20 cellular contexts compared by ENCODE assay signal in the genomic region with DNA sequence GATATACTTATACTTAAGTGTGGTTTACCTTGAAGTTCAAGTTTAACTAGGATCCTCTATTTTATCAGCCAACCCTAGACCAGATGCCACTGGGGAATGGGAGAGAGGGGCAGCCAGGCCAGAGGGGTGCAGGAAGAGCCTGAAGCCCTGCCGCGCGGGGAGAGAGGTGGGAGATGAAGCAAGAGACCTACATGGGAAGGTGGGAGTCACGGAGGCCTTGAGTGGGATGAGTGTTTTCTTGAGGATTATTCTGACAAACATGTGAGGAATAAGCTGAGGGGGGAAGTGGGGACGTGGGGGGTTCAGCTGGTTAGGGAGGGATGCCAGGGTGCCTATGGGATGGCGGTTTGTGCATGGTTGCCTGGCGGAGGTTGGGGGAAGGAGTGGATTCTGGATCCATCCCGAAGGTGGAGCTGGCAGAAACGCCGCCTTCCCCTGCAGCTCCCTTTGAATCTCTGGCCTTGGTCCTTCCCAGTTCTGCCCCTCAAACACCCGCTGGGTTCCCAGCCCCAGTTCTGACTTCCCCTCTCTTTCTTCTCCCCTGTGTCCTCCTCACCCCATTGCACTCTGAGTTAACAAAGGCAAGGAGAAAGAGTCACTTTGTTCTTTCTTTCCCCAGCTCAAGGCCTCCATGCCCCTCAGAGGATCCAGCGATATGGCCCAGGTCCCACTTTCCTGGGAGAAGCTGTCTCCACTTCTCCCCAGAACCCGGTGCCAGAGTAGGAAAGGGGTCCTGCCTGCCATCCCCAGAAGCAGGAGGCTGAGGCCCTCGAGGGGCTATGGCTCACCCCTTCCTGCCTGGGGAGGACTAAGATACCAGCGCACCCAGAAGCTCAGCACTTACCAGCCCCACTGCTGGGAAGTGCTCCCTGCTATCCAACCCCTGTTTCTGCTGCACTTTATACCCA.
"Had no signal": no experiment of that assay in that cellular context is flagged by ENCODE, and none has a peak within 500 bp of the region (broad histone marks: within the 10 kb centered on the region; RNA-seq: fewer than 3 reads in every experiment).

No MANE protein-coding gene starts in this region.

- H3K9me3 Mint-ChIP-seq: activated naive CD4-positive, alpha-beta T cell treated with anti-CD3 and anti-CD28 coated beads for 36 hours; stimulated activated memory B cell treated with anti-CD40 and anti-IgM and Interleukin-4, amounts not matched to agents 10 μg/mL and 1 μg/mL and 100 μg/mL, for 72 hours; T-helper 2 cell treated with Interferon-gamma antibody and Interleukin-4, amounts not matched to agents 5 μg/mL and 100 μg/mL, for 36 hours had no signal

- ATAC-seq: activated CD4-positive, alpha-beta T cell treated with anti-CD3 and anti-CD28 coated beads for 36 hours; activated CD8-positive, alpha-beta memory T cell treated with anti-CD3 and anti-CD28 coated beads, Interleukin-2, amount 10 ng/mL, durations not matched to agents 7 days and 5 days; gastroesophageal sphincter; heart left ventricle; sciatic nerve; stimulated activated memory B cell treated with anti-CD40 and anti-IgM and Interleukin-4, amounts not matched to agents 10 μg/mL and 1 μg/mL and 100 μg/mL, for 72 hours; upper lobe of right lung had no signal

- H3K27ac ChIP-seq: esophagus muscularis mucosa, gastroesophageal sphincter, heart left ventricle, left ventricle myocardium inferior, pancreas, upper lobe of right lung had no signal

- H3K36me3 ChIP-seq: esophagus muscularis mucosa, gastroesophageal sphincter, heart left ventricle, left ventricle myocardium inferior, neutrophil, pancreas, upper lobe of right lung had no signal

- H3K27me3 Mint-ChIP-seq: stimulated activated memory B cell treated with anti-CD40 and anti-IgM and Interleukin-4, amounts not matched to agents 10 μg/mL and 1 μg/mL and 100 μg/mL, for 72 hours had no signal

- H3K4me3 ChIP-seq: esophagus muscularis mucosa, gastroesophageal sphincter, heart left ventricle, left ventricle myocardium inferior, pancreas, smooth muscle cell, upper lobe of right lung had no signal

- H3K4me1 ChIP-seq: left ventricle myocardium inferior had no signal

- H3K4me2 ChIP-seq: smooth muscle cell had no signal

- H3K36me3 Mint-ChIP-seq: stimulated activated memory B cell treated with anti-CD40 and anti-IgM and Interleukin-4, amounts not matched to agents 10 μg/mL and 1 μg/mL and 100 μg/mL, for 72 hours had no signal

- H3K4me3 Mint-ChIP-seq: activated CD4-positive, alpha-beta memory T cell treated with anti-CD3 and anti-CD28 coated beads, Interleukin-2, amount 10 ng/mL, durations not matched to agents 7 days and 5 days; activated CD4-positive, alpha-beta T cell treated with anti-CD3 and anti-CD28 coated beads for 36 hours; activated CD8-positive, alpha-beta memory T cell treated with anti-CD3 and anti-CD28 coated beads, Interleukin-2, amount 10 ng/mL, durations not matched to agents 7 days and 5 days; activated naive CD4-positive, alpha-beta T cell treated with anti-CD3 and anti-CD28 coated beads for 36 hours; T-helper 2 cell treated with Interferon-gamma antibody and Interleukin-4, amounts not matched to agents 5 μg/mL and 100 μg/mL, for 36 hours had no signal

- H3K27ac Mint-ChIP-seq: activated CD4-positive, alpha-beta memory T cell treated with anti-CD3 and anti-CD28 coated beads, Interleukin-2, amount 10 ng/mL, durations not matched to agents 7 days and 5 days; activated CD4-positive, alpha-beta T cell treated with anti-CD3 and anti-CD28 coated beads for 36 hours; activated CD8-positive, alpha-beta memory T cell treated with anti-CD3 and anti-CD28 coated beads, Interleukin-2, amount 10 ng/mL, durations not matched to agents 7 days and 5 days; activated naive CD4-positive, alpha-beta T cell treated with anti-CD3 and anti-CD28 coated beads for 36 hours; T-helper 2 cell treated with Interferon-gamma antibody and Interleukin-4, amounts not matched to agents 5 μg/mL and 100 μg/mL, for 36 hours had no signal

- H3K9me3 ChIP-seq: esophagus muscularis mucosa, gastroesophageal sphincter, heart left ventricle, left ventricle myocardium inferior, neutrophil, pancreas, upper lobe of right lung had no signal

- H3K27me3 ChIP-seq: esophagus muscularis mucosa, gastroesophageal sphincter, neutrophil, pancreas, upper lobe of right lung had no signal

- DNase-seq: activated CD4-positive, alpha-beta memory T cell treated with anti-CD3 and anti-CD28 coated beads, Interleukin-2, amount 10 ng/mL, durations not matched to agents 7 days and 5 days; activated CD4-positive, alpha-beta T cell treated with anti-CD3 and anti-CD28 coated beads for 36 hours; activated CD8-positive, alpha-beta memory T cell treated with anti-CD3 and anti-CD28 coated beads, Interleukin-2, amount 10 ng/mL, durations not matched to agents 7 days and 5 days; activated naive CD4-positive, alpha-beta T cell treated with anti-CD3 and anti-CD28 coated beads for 36 hours; activated T-cell treated with anti-CD3 and anti-CD28 coated beads, Interleukin-2, amount 50 U/mL, for 1 hour; dermis blood vessel endothelial cell; effector memory CD4-positive, alpha-beta T cell; left ventricle myocardium inferior; mammary epithelial cell; pancreas; stimulated activated CD4-positive, alpha-beta T cell treated with anti-CD3 and anti-CD28 coated beads, Interleukin-4, amount 100 ng/mL, for 4 hours; upper lobe of right lung had no signal
